ENCODE assay signal across 18 cellular contexts in the genomic region with DNA sequence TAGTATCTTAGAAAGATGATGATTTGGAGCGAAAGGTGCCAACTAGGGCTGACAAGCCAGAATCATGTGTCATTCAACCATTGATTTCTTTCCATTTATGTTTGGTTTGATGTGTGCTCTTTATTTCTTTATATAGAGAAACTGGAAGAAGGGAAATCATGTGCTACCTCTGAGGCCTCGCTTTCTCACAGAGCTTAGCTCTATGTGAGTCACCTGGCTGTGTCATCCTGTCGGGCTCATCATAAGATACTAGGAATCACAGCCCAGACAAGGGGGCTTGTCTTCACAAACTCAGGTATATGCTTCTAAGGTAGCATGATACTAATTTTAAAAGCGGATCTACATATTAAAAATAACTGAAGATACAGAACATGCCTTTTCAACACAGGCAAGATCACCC.
A peak's percentile ranks its signal among the peaks of the same experiment; 100 is the strongest.
DNase-seq lines count a peak whose midpoint lies in the region; ATAC-seq, FAIRE-seq and TF ChIP-seq lines count a peak whose summit lies in the region.
"Had no signal": no experiment of that assay in that cellular context is flagged by ENCODE, and none has a peak within 500 bp of the region (broad histone marks: within the 10 kb centered on the region; RNA-seq: fewer than 3 reads in every experiment).

No MANE protein-coding gene starts in this region.

- H3K4me2 ChIP-seq in astrocyte (ENCODE audit: low read length) (no peak overlapping the region), keratinocyte (ENCODE audit: control insufficient read depth, extremely low read depth, insufficient read depth, low read depth, low read length) (peak overlapping the region; percentile 31)

- dilution Hi-C loops in keratinocyte (cut with MboI; ENCODE audit: extremely low pct_ligation_motif_present, low sequenced_read_pairs): no loop called here

- no peaks in the 10 kb centered on the region for H4K20me1 ChIP-seq in astrocyte (ENCODE audit: insufficient read depth, low read length)
- no peaks in the 10 kb centered on the region for H4K20me1 ChIP-seq in keratinocyte (ENCODE audit: control insufficient read depth, extremely low read depth, insufficient read depth, low read length)

- H3K79me2 ChIP-seq in astrocyte (ENCODE audit: insufficient read depth, low read length) (no peaks in the 10 kb centered on the region), keratinocyte (ENCODE audit: control insufficient read depth, insufficient read depth, low read length) (no peaks in the 10 kb centered on the region)

- peaks cover 9% of the 10 kb centered on the region for H3K4me1 Mint-ChIP-seq in activated CD4-positive, alpha-beta T cell treated with anti-CD3 and anti-CD28 coated beads for 36 hours
- peaks cover 7% of the 10 kb centered on the region for H3K4me1 Mint-ChIP-seq in astrocyte (ENCODE audit: low read depth, unreplicated experiment)
- H3K4me1 Mint-ChIP-seq: CD4-positive, alpha-beta memory T cell; central memory CD8-positive, alpha-beta T cell had no signal

- H3K4me3 ChIP-seq in HUES48 (ENCODE audit: low read depth, low read length) (no peak overlapping the region), astrocyte (ENCODE audit: insufficient read depth, low read depth, low read length) (no peak overlapping the region), keratinocyte (ENCODE audit: control insufficient read depth in 2 of 3, extremely low read depth in 1 of 3, insufficient read depth in 2 of 3, low read depth in 1 of 3, low read length in 3 of 3) (no peak overlapping the region)
- H3K4me3 ChIP-seq: A549, left lung had no signal

- intact Hi-C loops in activated CD4-positive, alpha-beta T cell treated with anti-CD3 and anti-CD28 coated beads for 36 hours (cut with DNase I, micrococcal nuclease): loop anchor here (1.0 kb wide), 2 partner anchors 133 to 134 kb away; no protein-coding TSS in a partner anchor

- ATAC-seq in activated CD4-positive, alpha-beta T cell treated with anti-CD3 and anti-CD28 coated beads for 36 hours: peak; percentile 96
- ATAC-seq: A549, left lung had no signal

- H3K9ac ChIP-seq in HUES48 (ENCODE audit: low read depth, low read length): no peak overlapping the region
- no peak overlapping the region for H3K9ac ChIP-seq in astrocyte (ENCODE audit: low read length)
- H3K9ac ChIP-seq in keratinocyte (ENCODE audit: control insufficient read depth, extremely low read depth, insufficient read depth, low read length): peak overlapping the region; percentile 45

- H2AFZ ChIP-seq in astrocyte (ENCODE audit: low read depth, low read length) (no peak overlapping the region), keratinocyte (ENCODE audit: control insufficient read depth, low read length) (peak overlapping the region; percentile 10)

- no peaks in the 10 kb centered on the region for H3K9me3 ChIP-seq in HUES48 (ENCODE audit: control insufficient read depth, insufficient read depth, low read length)
- H3K9me3 ChIP-seq in astrocyte (ENCODE audit: insufficient read depth, low read depth, low read length): no peaks in the 10 kb centered on the region
- H3K9me3 ChIP-seq in keratinocyte (ENCODE audit: control insufficient read depth, low read depth, low read length): no peaks in the 10 kb centered on the region
- H3K9me3 ChIP-seq: A549, left lung had no signal

- H3K9me1 ChIP-seq in keratinocyte (ENCODE audit: control insufficient read depth, extremely low read depth, insufficient read depth, low read length): no peaks in the 10 kb centered on the region

- CTCF ChIA-PET in activated CD4-positive, alpha-beta T cell treated with anti-CD3 and anti-CD28 coated beads for 36 hours (lab: Charles Lee): no interaction called here

- 0 out of 2 replicates have a peak, but pooled peaks cover 3% of the 10 kb centered on the region for H3K36me3 ChIP-seq in HUES48 (ENCODE audit: control insufficient read depth, insufficient read depth, low read length)
- no peaks in the 10 kb centered on the region for H3K36me3 ChIP-seq in astrocyte (ENCODE audit: insufficient read depth, low read length)
- no peaks in the 10 kb centered on the region for H3K36me3 ChIP-seq in keratinocyte (ENCODE audit: control insufficient read depth in 2 of 2, extremely low read depth in 1 of 2, insufficient read depth in 2 of 2, low read length in 2 of 2)
- H3K36me3 ChIP-seq: left lung had no signal

- H3K9me3 Mint-ChIP-seq in activated CD4-positive, alpha-beta T cell treated with anti-CD3 and anti-CD28 coated beads for 36 hours (ENCODE audit: low read depth): no peaks in the 10 kb centered on the region
- H3K9me3 Mint-ChIP-seq in astrocyte (ENCODE audit: unreplicated experiment): no peaks in the 10 kb centered on the region
- H3K9me3 Mint-ChIP-seq: activated naive CD4-positive, alpha-beta T cell treated with anti-CD3 and anti-CD28 coated beads, Interleukin-2, amount 50 U/mL, for 24 hours; CD4-positive, alpha-beta memory T cell; central memory CD8-positive, alpha-beta T cell had no signal

- H3K27me3 ChIP-seq in HUES48 (ENCODE audit: control insufficient read depth, insufficient read depth, low read length) (no peaks in the 10 kb centered on the region), astrocyte (ENCODE audit: insufficient read depth, low read length) (no peaks in the 10 kb centered on the region), keratinocyte (ENCODE audit: control insufficient read depth, extremely low read depth, insufficient read depth, low read length) (no peaks in the 10 kb centered on the region)

- H3K36me3 Mint-ChIP-seq in activated CD4-positive, alpha-beta T cell treated with anti-CD3 and anti-CD28 coated beads for 36 hours (ENCODE audit: low read depth): no peaks in the 10 kb centered on the region
- no peaks in the 10 kb centered on the region for H3K36me3 Mint-ChIP-seq in astrocyte (ENCODE audit: low read depth, unreplicated experiment)
- H3K36me3 Mint-ChIP-seq: activated naive CD4-positive, alpha-beta T cell treated with anti-CD3 and anti-CD28 coated beads, Interleukin-2, amount 50 U/mL, for 24 hours; CD4-positive, alpha-beta memory T cell had no signal

- H3K4me1 ChIP-seq in HUES48 (ENCODE audit: control insufficient read depth, insufficient read depth, low read length) (peaks cover 43% of the 10 kb centered on the region), astrocyte (ENCODE audit: insufficient read depth, low read length) (peaks cover 14% of the 10 kb centered on the region), keratinocyte (ENCODE audit: control insufficient read depth, extremely low read depth, insufficient read depth, low read length) (peaks cover 16% of the 10 kb centered on the region)
- H3K4me1 ChIP-seq: A549, left lung had no signal

- TF ChIP-seq CTCF in astrocyte (IDR thresholded peaks at IDR 0.05; ENCODE audit: insufficient read depth, low read depth, low read length): no peak
- TF ChIP-seq CTCF in keratinocyte (optimal IDR thresholded peaks at IDR 0.05 in 1 of 3, IDR thresholded peaks at IDR 0.05 in 1 of 3, conservative IDR thresholded peaks at IDR 0.05 in 1 of 3; ENCODE audit: extremely low read depth in 1 of 3, insufficient read depth in 2 of 3, low read length in 3 of 3): no peak

- H3K4me3 Mint-ChIP-seq in activated CD4-positive, alpha-beta T cell treated with anti-CD3 and anti-CD28 coated beads for 36 hours: no peak overlapping the region
- no peak overlapping the region for H3K4me3 Mint-ChIP-seq in astrocyte (ENCODE audit: unreplicated experiment)
- H3K4me3 Mint-ChIP-seq: activated naive CD4-positive, alpha-beta T cell treated with anti-CD3 and anti-CD28 coated beads, Interleukin-2, amount 50 U/mL, for 24 hours; CD4-positive, alpha-beta memory T cell; central memory CD8-positive, alpha-beta T cell had no signal

- no peaks in the 10 kb centered on the region for H3K27me3 Mint-ChIP-seq in activated CD4-positive, alpha-beta T cell treated with anti-CD3 and anti-CD28 coated beads for 36 hours
- H3K27me3 Mint-ChIP-seq in astrocyte (ENCODE audit: low read depth, unreplicated experiment): no peaks in the 10 kb centered on the region
- H3K27me3 Mint-ChIP-seq: activated naive CD4-positive, alpha-beta T cell treated with anti-CD3 and anti-CD28 coated beads, Interleukin-2, amount 50 U/mL, for 24 hours had no signal

- POLR2A ChIA-PET in activated CD4-positive, alpha-beta T cell treated with anti-CD3 and anti-CD28 coated beads for 36 hours (lab: Charles Lee): no interaction called here

- peak; percentile 38 for DNase-seq in activated CD4-positive, alpha-beta T cell treated with anti-CD3 and anti-CD28 coated beads for 36 hours
- DNase-seq in activated CD4-positive, alpha-beta T cell treated with anti-CD3 and anti-CD28 coated beads for 4 hours: no peak
- DNase-seq in astrocyte (ENCODE audit: low read depth): no peak
- DNase-seq in keratinocyte (ENCODE audit: low read depth, low spot score): peak; percentile 53
- DNase-seq in NCI-H2171 treated with DMSO at 0.1 percent for 48 hours (lab: John Stamatoyannopoulos, UW): no peak
- DNase-seq in GM19240 (ENCODE audit: insufficient read length, low spot score): no peak
- DNase-seq in midbrain (lab: John Stamatoyannopoulos, UW): no peak
- DNase-seq: activated CD8-positive, alpha-beta memory T cell treated with anti-CD3 and anti-CD28 coated beads for 24 hours; CD4-positive, alpha-beta memory T cell; left lung; NCI-H2081; NCI-H748 treated with DMSO at 0.1 percent for 48 hours; SHP77 treated with DMSO at 0.1 percent for 48 hours; T-helper 9 cell had no signal

- peak overlapping the region; percentile 38 for H3K27ac ChIP-seq in HUES48 (ENCODE audit: low read depth, low read length)
- H3K27ac ChIP-seq in astrocyte (ENCODE audit: low read depth, low read length): peak overlapping the region; percentile 37
- H3K27ac ChIP-seq in keratinocyte (ENCODE audit: control insufficient read depth, insufficient read depth, low read length): peak overlapping the region; percentile 76
- H3K27ac ChIP-seq: A549, left lung had no signal

- no peak overlapping the region for H3K27ac Mint-ChIP-seq in activated CD4-positive, alpha-beta T cell treated with anti-CD3 and anti-CD28 coated beads for 36 hours
- H3K27ac Mint-ChIP-seq in astrocyte (ENCODE audit: unreplicated experiment): no peak overlapping the region
- H3K27ac Mint-ChIP-seq: activated naive CD4-positive, alpha-beta T cell treated with anti-CD3 and anti-CD28 coated beads, Interleukin-2, amount 50 U/mL, for 24 hours; CD4-positive, alpha-beta memory T cell had no signal

- FAIRE-seq in astrocyte (lab: Jason Lieb, UNC): no peak
- FAIRE-seq in keratinocyte (lab: Jason Lieb, UNC): peak; percentile 66

Comparison
In these comparisons a context has a peak if more than half of its experiments do, and no peak if none do; other contexts are left out.
1. DNase-seq: peak in activated CD4-positive, alpha-beta T cell treated with anti-CD3 and anti-CD28 coated beads for 36 hours (single experiment) and keratinocyte (single experiment); none in activated CD4-positive, alpha-beta T cell treated with anti-CD3 and anti-CD28 coated beads for 4 hours (0 of 2), astrocyte (single experiment), NCI-H2171 treated with DMSO at 0.1 percent for 48 hours (single experiment), GM19240 (single experiment) and midbrain (single experiment).
2. Peak in every context shown above with its lines, with median percentiles within 50 percentile points of each other: H3K27ac ChIP-seq.